Comparison of ENCODE assay signal across 1 cellular context in genomic region chr19:58346961-58347929, GRCh38.
TF ChIP-seq lines count a peak whose summit lies in the region.

No MANE protein-coding gene starts in this region.

TF ChIP-seq in IMR-90, 13 proteins besides CTCF, POLR2A, EP300 and RAD21:
- TF ChIP-seq CEBPB (IDR thresholded peaks at IDR 0.05; ENCODE audit: low read depth, low read length) (no peak), RFX5 (IDR thresholded peaks at IDR 0.05; ENCODE audit: low read depth, low read length) (no peak), BHLHE40 (IDR thresholded peaks at IDR 0.05; ENCODE audit: low read depth, low read length) (peak; percentile 85), MAZ (IDR thresholded peaks at IDR 0.05; ENCODE audit: borderline replicate concordance, low read depth, low read length) (0 out of 2 replicates have a peak, but pooled peaks have one; percentile 25), MXI1 (IDR thresholded peaks at IDR 0.05; ENCODE audit: borderline replicate concordance, low read depth, low read length) (peak; percentile 63; the same call in 1 of the 2 replicates)
